19 cellular contexts compared by ENCODE assay signal in genomic region chr17:31296156-31296555, GRCh38. TPM values are rescaled to one million over a fixed set of nuclear protein-coding genes. Genes with fewer than 3 reads are reported as not detected.
"Had no signal": no experiment of that assay in that cellular context is flagged by ENCODE, and none has a peak within 500 bp of the region (broad histone marks: within the 10 kb centered on the region; RNA-seq: fewer than 3 reads in every experiment).

No MANE protein-coding gene starts in this region.

- FAIRE-seq: urothelium cell line had no signal

- DNase-seq: activated CD4-positive, alpha-beta memory T cell treated with anti-CD3 and anti-CD28 coated beads, Interleukin-2, amount 10 ng/mL, durations not matched to agents 7 days and 5 days; activated CD4-positive, alpha-beta T cell treated with anti-CD3 and anti-CD28 coated beads for 4 hours; activated effector memory CD4-positive, alpha-beta T cell treated with anti-CD3 and anti-CD28 coated beads, Interleukin-2, amount 50 U/mL, for 16 hours; activated T-cell treated with anti-CD3 and anti-CD28 coated beads, Interleukin-2, amount 50 U/mL, for 24 hours; adrenal gland; central memory CD4-positive, alpha-beta T cell; effector memory CD8-positive, alpha-beta T cell; foreskin keratinocyte; immature natural killer cell; sigmoid colon; spleen had no signal

- H3K27me3 ChIP-seq: adrenal gland, foreskin keratinocyte, sigmoid colon, spleen had no signal

- H3K4me1 Mint-ChIP-seq: activated CD4-positive, alpha-beta memory T cell treated with anti-CD3 and anti-CD28 coated beads, Interleukin-2, amount 10 ng/mL, durations not matched to agents 7 days and 5 days had no signal

- H3K27ac ChIP-seq: adrenal gland, foreskin keratinocyte, sigmoid colon, spleen, thoracic aorta had no signal

- H3K9me3 Mint-ChIP-seq: activated CD4-positive, alpha-beta memory T cell treated with anti-CD3 and anti-CD28 coated beads, Interleukin-2, amount 10 ng/mL, durations not matched to agents 7 days and 5 days; activated naive CD4-positive, alpha-beta T cell treated with anti-CD3 and anti-CD28 coated beads, Interleukin-2, amount 50 U/mL, for 24 hours; activated T-cell treated with anti-CD3 and anti-CD28 coated beads, Interleukin-2, amount 50 U/mL, for 24 hours; dendritic cell treated with granulocyte-macrophage colony-stimulating factor and Interleukin-4, amounts not matched to agents 40 ng/mL and 50 ng/mL, for 4 days; effector memory CD8-positive, alpha-beta T cell; immature natural killer cell; neural crest cell; stimulated activated naive CD8-positive, alpha-beta T cell treated with anti-CD3 and anti-CD28 coated beads, Interleukin-15, Interleukin-2, amounts not matched to agents 100 ng/mL and 50 ng/mL, for 24 hours; T-helper 1 cell treated with Interleukin-12 subunit alpha and Interleukin-12 subunit beta and Interleukin-4 antibody, amounts not matched to agents 30 μg/mL and 1 μg/mL, for 36 hours had no signal

- H3K4me3 Mint-ChIP-seq: activated CD4-positive, alpha-beta memory T cell treated with anti-CD3 and anti-CD28 coated beads, Interleukin-2, amount 10 ng/mL, durations not matched to agents 7 days and 5 days; activated naive CD4-positive, alpha-beta T cell treated with anti-CD3 and anti-CD28 coated beads, Interleukin-2, amount 50 U/mL, for 24 hours; activated T-cell treated with anti-CD3 and anti-CD28 coated beads, Interleukin-2, amount 50 U/mL, for 24 hours; dendritic cell treated with granulocyte-macrophage colony-stimulating factor and Interleukin-4, amounts not matched to agents 40 ng/mL and 50 ng/mL, for 4 days; effector memory CD8-positive, alpha-beta T cell; immature natural killer cell; neural crest cell; stimulated activated naive CD8-positive, alpha-beta T cell treated with anti-CD3 and anti-CD28 coated beads, Interleukin-15, Interleukin-2, amounts not matched to agents 100 ng/mL and 50 ng/mL, for 24 hours; T-helper 1 cell treated with Interleukin-12 subunit alpha and Interleukin-12 subunit beta and Interleukin-4 antibody, amounts not matched to agents 30 μg/mL and 1 μg/mL, for 36 hours had no signal

- H3K27me3 Mint-ChIP-seq: activated CD4-positive, alpha-beta memory T cell treated with anti-CD3 and anti-CD28 coated beads, Interleukin-2, amount 10 ng/mL, durations not matched to agents 7 days and 5 days; activated naive CD4-positive, alpha-beta T cell treated with anti-CD3 and anti-CD28 coated beads, Interleukin-2, amount 50 U/mL, for 24 hours; activated T-cell treated with anti-CD3 and anti-CD28 coated beads, Interleukin-2, amount 50 U/mL, for 24 hours; dendritic cell treated with granulocyte-macrophage colony-stimulating factor and Interleukin-4, amounts not matched to agents 40 ng/mL and 50 ng/mL, for 4 days; effector memory CD8-positive, alpha-beta T cell; stimulated activated naive CD8-positive, alpha-beta T cell treated with anti-CD3 and anti-CD28 coated beads, Interleukin-15, Interleukin-2, amounts not matched to agents 100 ng/mL and 50 ng/mL, for 24 hours had no signal

- H3K27ac Mint-ChIP-seq: activated CD4-positive, alpha-beta memory T cell treated with anti-CD3 and anti-CD28 coated beads, Interleukin-2, amount 10 ng/mL, durations not matched to agents 7 days and 5 days; activated naive CD4-positive, alpha-beta T cell treated with anti-CD3 and anti-CD28 coated beads, Interleukin-2, amount 50 U/mL, for 24 hours; activated T-cell treated with anti-CD3 and anti-CD28 coated beads, Interleukin-2, amount 50 U/mL, for 24 hours; dendritic cell treated with granulocyte-macrophage colony-stimulating factor and Interleukin-4, amounts not matched to agents 40 ng/mL and 50 ng/mL, for 4 days; effector memory CD8-positive, alpha-beta T cell; immature natural killer cell; stimulated activated naive CD8-positive, alpha-beta T cell treated with anti-CD3 and anti-CD28 coated beads, Interleukin-15, Interleukin-2, amounts not matched to agents 100 ng/mL and 50 ng/mL, for 24 hours; T-helper 1 cell treated with Interleukin-12 subunit alpha and Interleukin-12 subunit beta and Interleukin-4 antibody, amounts not matched to agents 30 μg/mL and 1 μg/mL, for 36 hours had no signal

RNA-seq across cellular contexts. Expression of gene OMG, which starts 0.9 kb away (rescaled TPM):
- total RNA-seq: foreskin keratinocyte, neural crest cell, osteocyte, thoracic aorta had no signal
- polyA plus RNA-seq: foreskin keratinocyte had no signal

RNA-seq across cellular contexts. Expression of gene EVI2B, which starts 17.7 kb away (rescaled TPM):
- total RNA-seq: neural crest cell, osteocyte had no signal

RNA-seq across cellular contexts. Expression of gene EVI2A, which starts 25.3 kb away (rescaled TPM):
- total RNA-seq: neural crest cell, osteocyte had no signal
- polyA plus RNA-seq: foreskin keratinocyte had no signal
